Comparison of ENCODE assay signal across 8 cellular contexts in the genomic region with DNA sequence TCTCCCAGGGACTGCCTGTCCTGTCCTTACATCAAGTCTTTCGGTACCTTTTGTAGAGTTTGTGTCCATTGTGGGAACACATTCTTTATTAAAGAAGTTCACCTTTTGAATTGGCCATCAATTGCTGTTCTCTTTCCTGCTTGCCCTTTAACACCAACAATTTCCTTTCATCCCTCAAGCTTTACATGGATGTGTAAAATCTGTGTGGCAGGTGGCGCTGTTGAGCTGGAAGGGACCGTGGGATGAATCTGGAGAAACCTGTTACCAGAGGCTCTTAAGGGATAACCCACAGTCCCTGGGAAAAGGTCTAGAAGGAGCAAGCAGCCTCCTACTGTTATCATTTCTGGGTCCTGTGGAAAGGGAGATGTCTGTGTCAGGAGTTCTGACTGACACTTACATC. TPM values are rescaled to one million over a fixed set of nuclear protein-coding genes. Genes with fewer than 3 reads are reported as not detected.
DNase-seq lines count a peak whose midpoint lies in the region; ATAC-seq and TF ChIP-seq lines count a peak whose summit lies in the region.

No MANE protein-coding gene starts in this region.

- TF ChIP-seq CTCF in CD14-positive monocyte (IDR thresholded peaks at IDR 0.05) (peak; percentile 83), HCT116 (IDR thresholded peaks at IDR 0.05 in 2 of 3, conservative IDR thresholded peaks at IDR 0.05 in 1 of 3; ENCODE audit: borderline replicate concordance in 1 of 3, insufficient read depth in 1 of 3, low read depth in 2 of 3, low read length in 2 of 3) (peak; percentile 85 to 92 (median 88))

- TF ChIP-seq RAD21 in HCT116 (IDR thresholded peaks at IDR 0.05; ENCODE audit: low read depth): peak; percentile 95

- intact Hi-C loops in CD14-positive monocyte (cut with micrococcal nuclease) (loop anchor here (10.0 kb wide), 1 partner anchor 286 kb away; no protein-coding TSS in a partner anchor), HCT116 (cut with micrococcal nuclease) (loop anchor here (1.0 to 5.0 kb wide), 5 partner anchors 72 to 290 kb away; no protein-coding TSS in a partner anchor)

- H4K20me1 ChIP-seq in HCT116 (ENCODE audit: insufficient read depth): no peaks in the 10 kb centered on the region

- RAD21 ChIA-PET in HCT116 (lab: Charles Lee; ENCODE audit: low non-redundant PET in 1 of 2, low total read pairs in 2 of 2, uncharacterized antibody in 2 of 2, unreplicated experiment in 2 of 2): interaction anchor here in 1 of 2 experiments (0.6 kb wide), 1 partner anchor 219 kb away, joined by 4 read pairs; no protein-coding TSS in a partner anchor

- H3K36me3 ChIP-seq in HCT116 (ENCODE audit: control insufficient read depth in 1 of 2, insufficient read depth in 2 of 2, low read length in 2 of 2): no peaks in the 10 kb centered on the region

- peak overlapping the region in 1 of 7 donors; percentile 41 for H3K27ac Mint-ChIP-seq in CD14-positive monocyte

- H3K79me2 ChIP-seq in HCT116 (ENCODE audit: insufficient read depth, low read length): no peaks in the 10 kb centered on the region

- H3K4me1 Mint-ChIP-seq in CD14-positive monocyte: peaks cover 15% of the 10 kb centered on the region

- H3K9me3 Mint-ChIP-seq in CD14-positive monocyte: peaks cover 0 to 10% (median 4%) of the 10 kb centered on the region in 7 donors

- no peak overlapping the region for H3K4me2 ChIP-seq in HCT116 (ENCODE audit: low read length)

- peak; percentile 96 for ATAC-seq in HCT116

- no peaks in the 10 kb centered on the region for H3K27me3 ChIP-seq in HCT116 (ENCODE audit: insufficient read depth, low read length)

- H3K4me3 ChIP-seq in HCT116 (replicated peaks in 1 of 2; ENCODE audit: low read depth in 1 of 2, low read length in 2 of 2): no peak overlapping the region

- peaks cover 0 to 11% of the 10 kb centered on the region in 2 experiments; a peak in 1 of 4 replicates for H3K4me1 ChIP-seq in HCT116 (ENCODE audit: control insufficient read depth in 1 of 2, insufficient read depth in 2 of 2, low read length in 2 of 2)

- no peak overlapping the region for H3K4me3 Mint-ChIP-seq in CD14-positive monocyte

- BruUV-seq in HCT116 (replicated peaks; lab: Mats Ljungman, UMichigan): no TSS peak

- no peaks in the 10 kb centered on the region for H3K9me2 ChIP-seq in HCT116 (ENCODE audit: insufficient read depth)

- POLR2A ChIA-PET in HCT116 (lab: Charles Lee): no interaction called here

- H3K27ac ChIP-seq in HCT116 (ENCODE audit: low read depth, low read length): no peak overlapping the region
- H3K27ac ChIP-seq in caudate nucleus (ENCODE audit: low read depth, low read length): no peak overlapping the region

- no peaks in the 10 kb centered on the region for H3K36me3 Mint-ChIP-seq in CD14-positive monocyte

- peaks cover 0 to 15% (median 11%) of the 10 kb centered on the region in 3 donors for H3K27me3 Mint-ChIP-seq in CD14-positive monocyte (ENCODE audit: low read depth in 3 of 3)

- no peak overlapping the region for H3K9ac ChIP-seq in HCT116 (ENCODE audit: low read length)

- no peak for TF ChIP-seq POLR2A in HCT116 (IDR thresholded peaks at IDR 0.05; ENCODE audit: borderline replicate concordance, extremely low read depth, insufficient read depth, insufficient read length)

- H2AFZ ChIP-seq in HCT116 (ENCODE audit: low read depth, low read length, poor library complexity, severe bottlenecking): peak overlapping the region; percentile 62

- CTCF ChIA-PET in HCT116 (lab: Charles Lee): interaction anchor here (0.6 to 1.4 kb wide), 7 partner anchors 8 to 342 kb away, joined by 3 to 8 read pairs (median 3); no protein-coding TSS in a partner anchor

- H3K9me3 ChIP-seq in HCT116 (ENCODE audit: control insufficient read depth in 1 of 2, insufficient read depth in 1 of 2, low read depth in 1 of 2, low read length in 2 of 2): no peaks in the 10 kb centered on the region

- DNase-seq in CD14-positive monocyte (ENCODE audit: low spot score) (peak; percentile 71), HCT116 (ENCODE audit: low read depth, low spot score) (peak; percentile 82), NCI-H226 (peak; percentile 57), caudate nucleus (lab: John Stamatoyannopoulos, UW) (peak in 53 of 61 donors; percentile 3 to 76 (median 38)), kidney glomerular epithelial cell (lab: John Stamatoyannopoulos, UW) (peak; percentile 87), GM19240 (ENCODE audit: insufficient read length, low spot score) (no peak)
- DNase-seq in activated CD4-positive, CD25-positive, alpha-beta regulatory T cell (lab: John Stamatoyannopoulos, UW): peak; percentile 14 to 60 (median 28)
- peak; percentile 72 to 78 for DNase-seq in stimulated activated CD4-positive, alpha-beta T cell treated with anti-CD3 and anti-CD28 coated beads, Interleukin-2, amount 100 ng/mL, for 48 hours

TF ChIP-seq in HCT116, 20 proteins besides CTCF, POLR2A, EP300 and RAD21:
- TF ChIP-seq CBX3 (IDR thresholded peaks at IDR 0.05; ENCODE audit: low read depth) (peak; percentile 60; the same call in 1 of the 2 replicates), SP1 (IDR thresholded peaks at IDR 0.05; ENCODE audit: low read depth) (0 out of 2 replicates have a peak, but pooled peaks have one; percentile 22), SRF (IDR thresholded peaks at IDR 0.05; ENCODE audit: low read depth) (no peak), POLR2AphosphoS5 (IDR thresholded peaks at IDR 0.05; ENCODE audit: low read depth, low read length) (no peak), EGR1 (IDR thresholded peaks at IDR 0.05; ENCODE audit: low read depth) (no peak), EZH2phosphoT487 (IDR thresholded peaks at IDR 0.05; ENCODE audit: borderline replicate concordance) (no peak), CEBPB (IDR thresholded peaks at IDR 0.05; ENCODE audit: low read depth) (0 out of 2 replicates have a peak, but pooled peaks have one; percentile 11), YY1 (IDR thresholded peaks at IDR 0.05; ENCODE audit: extremely low read depth, insufficient replicate concordance, low read depth, low read length) (peak; percentile 79), TCF7L2 (IDR thresholded peaks at IDR 0.05; ENCODE audit: borderline replicate concordance, extremely low read depth, insufficient read depth, insufficient read length) (peak; percentile 18)

RNA-seq across cellular contexts. Expression of a gene that starts 7.9 kb away (rescaled TPM):
- polyA plus RNA-seq in CD14-positive monocyte: 1 to 10 TPM; 4.1 to 7.1 TPM
- 30.7 TPM for total RNA-seq in HCT116 (2021; ENCODE audit: unreplicated experiment)
- polyA plus RNA-seq in HCT116 (2012): 15.9 and 20.4 TPM in 2 replicates

RNA-seq across cellular contexts. Expression of a gene that starts 30.0 kb away (rescaled TPM):
- under 1 TPM; 0.13 to 0.50 TPM for polyA plus RNA-seq in CD14-positive monocyte
- not detected for total RNA-seq in HCT116 (2021; ENCODE audit: unreplicated experiment)
- not detected in 2 replicates for polyA plus RNA-seq in HCT116 (2012)
